ENCODE assay signal across 6 cellular contexts in genomic region chr22:20131856-20132685, GRCh38. TPM values are rescaled to one million over a fixed set of nuclear protein-coding genes. Genes with fewer than 3 reads are reported as not detected.
DNase-seq lines count a peak whose midpoint lies in the region; ATAC-seq, FAIRE-seq and TF ChIP-seq lines count a peak whose summit lies in the region.

No MANE protein-coding gene starts in this region.

- H3K27me3 ChIP-seq in ACC112 (ENCODE audit: insufficient read depth, low read length) (no peaks in the 10 kb centered on the region), bronchial epithelial cell (ENCODE audit: control insufficient read depth, insufficient read depth, low read length) (no peaks in the 10 kb centered on the region), neuron (ENCODE audit: insufficient read depth, low read length) (no peaks in the 10 kb centered on the region)

- in situ Hi-C loops in GM13976 (cut with MboI; ENCODE audit: low sequenced_read_pairs, unreplicated experiment) = no loop called here

- H3K9me3 ChIP-seq in neuron (ENCODE audit: low read length) = no peaks in the 10 kb centered on the region

- H3K4me3 ChIP-seq in ACC112 (ENCODE audit: low read depth, low read length) = peak overlapping the region; percentile 90
- peak overlapping the region; percentile 75 for H3K4me3 ChIP-seq in bronchial epithelial cell (ENCODE audit: low read depth, low read length)
- peak overlapping the region; percentile 70 for H3K4me3 ChIP-seq in neuron (ENCODE audit: low read length)

- DNase-seq in bronchial epithelial cell (ENCODE audit: low read depth) (no peak), GM13976 (ENCODE audit: low spot score) (no peak), SHP77 treated with DMSO at 0.1 percent for 48 hours (lab: John Stamatoyannopoulos, UW) (no peak)

- peak; percentile 7 for ATAC-seq in HG02885 (IDR thresholded peaks at IDR 0.05; ENCODE audit: poor library complexity, unreplicated experiment)

- peaks cover 32% of the 10 kb centered on the region for H3K79me2 ChIP-seq in ACC112 (ENCODE audit: control insufficient read depth, insufficient read depth, low read length, unreplicated experiment)

- peaks cover 6% of the 10 kb centered on the region for H3K4me1 ChIP-seq in ACC112 (ENCODE audit: control insufficient read depth, insufficient read depth, low read length, unreplicated experiment)
- peaks cover 17% of the 10 kb centered on the region for H3K4me1 ChIP-seq in neuron (ENCODE audit: insufficient read depth, low read length)

- H3K27ac ChIP-seq in ACC112 (ENCODE audit: low read depth, low read length) = no peak overlapping the region

- TF ChIP-seq CTCF in bronchial epithelial cell (IDR thresholded peaks at IDR 0.05; ENCODE audit: insufficient read depth, low read length, severe bottlenecking) (no peak), GM13976 (IDR thresholded peaks at IDR 0.05; ENCODE audit: borderline replicate concordance, control extremely low read depth, extremely low read depth, insufficient read depth, missing control alignments) (no peak)

- no peak for FAIRE-seq in bronchial epithelial cell (lab: Jason Lieb, UNC)

- H2AFZ ChIP-seq in ACC112 (ENCODE audit: low read length, unreplicated experiment) (peak overlapping the region; percentile 60), neuron (ENCODE audit: low read depth, low read length) (peak overlapping the region; percentile 31)

- H3K36me3 ChIP-seq in ACC112 (ENCODE audit: insufficient read depth, low read length) = no peaks in the 10 kb centered on the region
- peaks cover 4% of the 10 kb centered on the region for H3K36me3 ChIP-seq in bronchial epithelial cell (ENCODE audit: control insufficient read depth, insufficient read depth, low read length)
- peaks cover 3% of the 10 kb centered on the region for H3K36me3 ChIP-seq in neuron (ENCODE audit: insufficient read depth, low read length)

RNA-seq across cellular contexts. Expression of gene ZDHHC8, which starts 0.5 kb away (rescaled TPM):
- 4.1 and 6.6 TPM in 2 replicates for total RNA-seq in bronchial epithelial cell

RNA-seq across cellular contexts. Expression of gene TRMT2A, which starts 15.0 kb away (rescaled TPM):
- 37.9 and 40.7 TPM in 2 replicates for total RNA-seq in bronchial epithelial cell

RNA-seq across cellular contexts. Expression of gene RANBP1, which starts 16.2 kb away (rescaled TPM):
- 147 and 263 TPM in 2 replicates for total RNA-seq in bronchial epithelial cell

RNA-seq across cellular contexts. Expression of gene CCDC188, which starts 18.8 kb away (rescaled TPM):
- total RNA-seq in bronchial epithelial cell = not detected in 2 replicates

RNA-seq across cellular contexts. Expression of gene DGCR8, which starts 52.0 kb away (rescaled TPM):
- 30.5 and 39.8 TPM in 2 replicates for total RNA-seq in bronchial epithelial cell
